In the genomic region with DNA sequence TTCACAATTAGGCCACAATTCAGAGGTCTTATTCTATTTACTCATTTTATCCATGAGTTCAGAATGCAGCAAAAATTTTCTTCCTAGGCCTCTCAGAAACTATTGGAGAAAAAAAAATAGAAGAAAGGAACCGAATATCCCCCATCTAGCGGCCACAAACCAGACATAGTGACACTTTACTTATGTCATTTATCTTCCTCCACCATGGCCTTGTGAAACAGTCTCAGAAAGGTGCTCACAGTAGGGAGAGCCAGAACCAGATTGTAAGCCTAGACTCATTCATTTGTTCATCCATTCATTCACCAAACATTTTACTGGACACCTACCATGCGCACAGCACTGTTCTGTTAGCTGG, we compare ENCODE assay signal across 8 cellular contexts. TPM values are rescaled to one million over a fixed set of nuclear protein-coding genes. Genes with fewer than 3 reads are reported as not detected.
DNase-seq lines count a peak whose midpoint lies in the region; ATAC-seq and TF ChIP-seq lines count a peak whose summit lies in the region.

No MANE protein-coding gene starts in this region.

- POLR2A ChIA-PET in CD8-positive, alpha-beta memory T cell (lab: Charles Lee), result no interaction called here

- H3K27ac Mint-ChIP-seq in CD8-positive, alpha-beta memory T cell, result peak overlapping the region in 1 of 8 donors; percentile 23
- H3K27ac Mint-ChIP-seq in activated T-helper 17 cell treated with anti-CD3 and anti-CD28 coated beads, Interleukin-2, amount 50 U/mL, for 72 hours, result no peak overlapping the region

- no peak overlapping the region for H2AFZ ChIP-seq in OCI-LY1 (ENCODE audit: low read length)
- no peak overlapping the region for H2AFZ ChIP-seq in smooth muscle cell (ENCODE audit: low read depth)

- peak overlapping the region; percentile 34 for H3K27ac ChIP-seq in OCI-LY1 (ENCODE audit: low read depth, low read length, poor library complexity, severe bottlenecking)
- H3K27ac ChIP-seq in smooth muscle cell (ENCODE audit: low read depth), result peak overlapping the region; percentile 97
- H3K27ac ChIP-seq in CD8-positive, alpha-beta memory T cell (ENCODE audit: low read depth, low read length), result no peak overlapping the region

- no peak overlapping the region for H3K4me2 ChIP-seq in OCI-LY1 (ENCODE audit: low read length)
- peak overlapping the region; percentile 64 for H3K4me2 ChIP-seq in smooth muscle cell

- H3K27me3 Mint-ChIP-seq in CD8-positive, alpha-beta memory T cell, result no peaks in the 10 kb centered on the region
- H3K27me3 Mint-ChIP-seq in activated T-helper 17 cell treated with anti-CD3 and anti-CD28 coated beads, Interleukin-2, amount 50 U/mL, for 72 hours, result no peaks in the 10 kb centered on the region

- H3K79me2 ChIP-seq in OCI-LY1 (ENCODE audit: insufficient read depth, low read length) (no peaks in the 10 kb centered on the region), smooth muscle cell (ENCODE audit: low read depth) (peaks cover 89% of the 10 kb centered on the region)

- WGBS in smooth muscle cell (ENCODE audit: low lambda C conversion rate), result 77% methylated on average over 3 of the region's 3 CpGs

- DNase-seq in smooth muscle cell (lab: John Stamatoyannopoulos, UW; ENCODE audit: unreplicated experiment), result no peak
- DNase-seq in stimulated activated CD4-positive, alpha-beta T cell treated with anti-CD3 and anti-CD28 coated beads, Interleukin-15, amount 100 ng/mL, for 24 hours, result no peak
- DNase-seq in G401 (ENCODE audit: low spot score), result no peak
- no peak for DNase-seq in CD8-positive, alpha-beta memory T cell

- H3K4me3 ChIP-seq in OCI-LY1 (ENCODE audit: low read depth, low read length, poor library complexity, severe bottlenecking) (no peak overlapping the region), smooth muscle cell (no peak overlapping the region)
- no peak overlapping the region for H3K4me3 ChIP-seq in CD8-positive, alpha-beta memory T cell (ENCODE audit: low read length)

- no peak overlapping the region for H3K9ac ChIP-seq in OCI-LY1 (ENCODE audit: low read length)
- H3K9ac ChIP-seq in smooth muscle cell (ENCODE audit: low read depth), result peak overlapping the region; percentile 36

- TF ChIP-seq CTCF in OCI-LY1 (IDR thresholded peaks at IDR 0.05; ENCODE audit: low read length), result no peak
- TF ChIP-seq CTCF in smooth muscle cell (IDR thresholded peaks at IDR 0.05; ENCODE audit: borderline replicate concordance, insufficient read depth, poor library complexity, severe bottlenecking), result no peak

- H3K4me1 Mint-ChIP-seq in CD8-positive, alpha-beta memory T cell, result peaks cover 16 to 24% (median 24%) of the 10 kb centered on the region in 3 donors
- H3K4me1 Mint-ChIP-seq in activated T-helper 17 cell treated with anti-CD3 and anti-CD28 coated beads, Interleukin-2, amount 50 U/mL, for 72 hours, result peaks cover 12% of the 10 kb centered on the region

- H4K20me1 ChIP-seq in OCI-LY1 (ENCODE audit: insufficient read depth, low read length) (no peaks in the 10 kb centered on the region), smooth muscle cell (ENCODE audit: low read depth) (peaks cover 87% of the 10 kb centered on the region)

- CTCF ChIA-PET in CD8-positive, alpha-beta memory T cell (lab: Charles Lee), result no interaction called here

- H3K27me3 ChIP-seq in OCI-LY1 (ENCODE audit: insufficient read depth, low read length) (no peaks in the 10 kb centered on the region), smooth muscle cell (ENCODE audit: low read depth) (no peaks in the 10 kb centered on the region)
- H3K27me3 ChIP-seq in CD8-positive, alpha-beta memory T cell (ENCODE audit: insufficient read depth, low read length, poor library complexity, severe bottlenecking), result no peaks in the 10 kb centered on the region

- H3F3A ChIP-seq in OCI-LY1 (ENCODE audit: insufficient read depth, low read length) (no peaks in the 10 kb centered on the region), smooth muscle cell (ENCODE audit: low read depth) (peaks cover 20% of the 10 kb centered on the region)

- H3K9me3 ChIP-seq in OCI-LY1 (ENCODE audit: low read length), result no peaks in the 10 kb centered on the region
- H3K9me3 ChIP-seq in smooth muscle cell (replicated peaks; ENCODE audit: low read depth), result no peaks in the 10 kb centered on the region
- no peaks in the 10 kb centered on the region for H3K9me3 ChIP-seq in CD8-positive, alpha-beta memory T cell (ENCODE audit: low read length)

- H3K4me1 ChIP-seq in OCI-LY1 (ENCODE audit: insufficient read depth, low read length, severe bottlenecking), result peaks cover 11% of the 10 kb centered on the region
- peaks cover 54% of the 10 kb centered on the region for H3K4me1 ChIP-seq in smooth muscle cell (ENCODE audit: low read depth)
- H3K4me1 ChIP-seq in CD8-positive, alpha-beta memory T cell (ENCODE audit: insufficient read depth, low read length), result peaks cover 7% of the 10 kb centered on the region

- H3K4me3 Mint-ChIP-seq in CD8-positive, alpha-beta memory T cell, result no peak overlapping the region
- no peak overlapping the region for H3K4me3 Mint-ChIP-seq in activated T-helper 17 cell treated with anti-CD3 and anti-CD28 coated beads, Interleukin-2, amount 50 U/mL, for 72 hours

- H3K9me2 ChIP-seq in OCI-LY1 (ENCODE audit: low read depth, low read length), result no peaks in the 10 kb centered on the region

- peaks cover 0 to 9% (median 7%) of the 10 kb centered on the region in 5 donors for H3K9me3 Mint-ChIP-seq in CD8-positive, alpha-beta memory T cell
- peaks cover 5% of the 10 kb centered on the region for H3K9me3 Mint-ChIP-seq in activated T-helper 17 cell treated with anti-CD3 and anti-CD28 coated beads, Interleukin-2, amount 50 U/mL, for 72 hours

- peaks cover 17 to 29% (median 23%) of the 10 kb centered on the region in 3 donors for H3K36me3 Mint-ChIP-seq in CD8-positive, alpha-beta memory T cell
- peaks cover 26% of the 10 kb centered on the region for H3K36me3 Mint-ChIP-seq in activated T-helper 17 cell treated with anti-CD3 and anti-CD28 coated beads, Interleukin-2, amount 50 U/mL, for 72 hours (ENCODE audit: low read depth)

- in situ Hi-C loops in G401 (cut with HindIII; ENCODE audit: low sequenced_read_pairs), result no loop called here

- H3K36me3 ChIP-seq in OCI-LY1 (ENCODE audit: insufficient read depth, low read length), result no peaks in the 10 kb centered on the region
- H3K36me3 ChIP-seq in smooth muscle cell (ENCODE audit: low read depth), result no peaks in the 10 kb centered on the region
- H3K36me3 ChIP-seq in CD8-positive, alpha-beta memory T cell (ENCODE audit: insufficient read depth, low read length), result no peaks in the 10 kb centered on the region

- peak; percentile 56 for ATAC-seq in GM18867 (IDR thresholded peaks at IDR 0.05; ENCODE audit: unreplicated experiment)
- ATAC-seq in HG02571 (IDR thresholded peaks at IDR 0.05; ENCODE audit: unreplicated experiment), result peak; percentile 34
- no peak for ATAC-seq in activated T-helper 17 cell treated with anti-CD3 and anti-CD28 coated beads, Interleukin-2, amount 50 U/mL, for 72 hours (replicated peaks)

RNA-seq across cellular contexts. Expression of a gene that starts 16.0 kb away (rescaled TPM):
- total RNA-seq in smooth muscle cell, result 46.4 and 69.1 TPM in 2 replicates
- polyA plus RNA-seq in smooth muscle cell, result 27.4 and 37.6 TPM in 2 replicates
- 2.3 and 4.1 TPM in 2 replicates for total RNA-seq in G401 (2014; rRNA removed; shearing (Covaris generic))
- 10 to 100 TPM; 23.9 to 25.0 TPM for total RNA-seq in CD8-positive, alpha-beta memory T cell
- 12.5 TPM for polyA plus RNA-seq in CD8-positive, alpha-beta memory T cell
- total RNA-seq in activated T-helper 17 cell treated with anti-CD3 and anti-CD28 coated beads, Interleukin-2, amount 50 U/mL, for 72 hours, result 10 to 100 TPM; 26.0 to 38.4 TPM
